ENCODE assay signal across 1 cellular context in the genomic region with DNA sequence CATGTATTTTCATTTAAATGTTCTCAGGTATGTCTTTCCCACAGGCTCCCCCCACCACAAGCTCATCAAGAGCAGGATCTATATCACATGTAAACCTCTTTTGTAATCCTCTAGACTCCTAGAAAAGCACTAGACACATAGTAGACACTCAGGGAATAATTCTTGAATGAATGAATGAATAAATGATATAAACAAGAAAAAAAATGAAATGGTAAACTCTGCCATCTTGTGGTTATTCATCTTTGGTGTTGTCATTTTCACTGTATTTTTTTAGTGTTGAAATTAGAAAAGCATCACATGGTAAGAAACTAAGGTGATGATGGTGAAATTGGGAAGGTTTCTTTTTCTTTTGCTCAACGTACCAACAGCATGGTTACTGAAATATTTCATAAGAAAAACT.
TF ChIP-seq lines count a peak whose summit lies in the region.

No MANE protein-coding gene starts in this region.

TF ChIP-seq in IMR-90, 13 proteins besides CTCF, POLR2A, EP300 and RAD21:
- TF ChIP-seq RFX5 (IDR thresholded peaks at IDR 0.05; ENCODE audit: low read depth, low read length), result no peak
- no peak for TF ChIP-seq NFE2L2 (IDR thresholded peaks at IDR 0.05; ENCODE audit: low read depth, low read length)
- TF ChIP-seq FOS (IDR thresholded peaks at IDR 0.05; ENCODE audit: low read depth, low read length), result no peak
- TF ChIP-seq SMC3 (IDR thresholded peaks at IDR 0.05; ENCODE audit: low read depth, low read length), result peak; percentile 46; the same call in 1 of the 2 replicates
